ENCODE assay signal across 8 cellular contexts in genomic region chr17:61412860-61413653, GRCh38. TPM values are rescaled to one million over a fixed set of nuclear protein-coding genes. Genes with fewer than 3 reads are reported as not detected.
DNase-seq lines count a peak whose midpoint lies in the region; ATAC-seq and TF ChIP-seq lines count a peak whose summit lies in the region.

No MANE protein-coding gene starts in this region.

- 15 to 40% (median 19%) methylated on average over 11 to 38 of the region's 38 CpGs for WGBS in adrenal gland, 4 donors

- H3K27me3 ChIP-seq in adrenal gland (no peaks in the 10 kb centered on the region), left lung (peaks cover 13 to 80% of the 10 kb centered on the region in 2 donors), tibial artery (no peaks in the 10 kb centered on the region)

- peaks cover 0 to 3% of the 10 kb centered on the region in 2 donors for H3K36me3 ChIP-seq in adrenal gland (replicated peaks in 1 of 2)
- no peaks in the 10 kb centered on the region for H3K36me3 ChIP-seq in left lung
- H3K36me3 ChIP-seq in tibial artery = peaks cover 4 to 8% (median 5%) of the 10 kb centered on the region in 3 donors

- intact Hi-C loops in Right ventricle myocardium superior (cut with DNase I) (loop anchor here (10.0 kb wide), 1 partner anchor 652 kb away; the partner anchor contains the start of gene MED13), cardiac septum (cut with DNase I) (loop anchor here (5.0 to 10.0 kb wide), 3 partner anchors 411 to 688 kb away; no protein-coding TSS in a partner anchor), adrenal gland (cut with DNase I) (loop anchor here in 1 of 2 donors (10.0 kb wide), 1 partner anchor 142 kb away; no protein-coding TSS in a partner anchor), left lung (cut with DNase I) (loop anchor here in 1 of 2 donors (10.0 kb wide), 1 partner anchor 422 kb away; no protein-coding TSS in a partner anchor), tibial artery (cut with DNase I; ENCODE audit: low total_unique reads) (loop anchor here (5.0 to 10.0 kb wide), 4 partner anchors 422 to 736 kb away; partner anchors contain the start of genes BCAS3, BRIP1 and MED13)

- TF ChIP-seq CTCF in adrenal gland (IDR thresholded peaks at IDR 0.05) (no peak), left lung (IDR thresholded peaks at IDR 0.05) (no peak), tibial artery (IDR thresholded peaks at IDR 0.05) (no peak)

- no peak for TF ChIP-seq POLR2A in adrenal gland (IDR thresholded peaks at IDR 0.05)

- H3K4me1 ChIP-seq in adrenal gland (replicated peaks in 1 of 2) (peaks cover 0 to 49% of the 10 kb centered on the region in 2 donors), left lung (peaks cover 14 to 83% of the 10 kb centered on the region in 2 donors), tibial artery (peaks cover 0 to 74% (median 57%) of the 10 kb centered on the region in 4 donors)

- DNase-seq in Right ventricle myocardium superior (peak; percentile 39), cardiac septum (ENCODE audit: low spot score) (no peak), adrenal gland (peak in 2 of 7 donors; percentile 39 to 61), left lung (no peak), tibial artery (peak; percentile 20 to 70), hippocampal formation (lab: John Stamatoyannopoulos, UW) (no peak)
- DNase-seq in NK-92 treated with Interleukin-12 subunit alpha and Interleukin-12 subunit beta, amount 100 ng/mL, for 24 hours (lab: John Stamatoyannopoulos, UW) = no peak

- H3K9me3 ChIP-seq in adrenal gland (replicated peaks in 1 of 3) (no peaks in the 10 kb centered on the region), left lung (no peaks in the 10 kb centered on the region), tibial artery (no peaks in the 10 kb centered on the region)

- ATAC-seq in Right ventricle myocardium superior (ENCODE audit: poor library complexity) = no peak
- ATAC-seq in left lung = no peak
- no peak for ATAC-seq in GM19328 (IDR thresholded peaks at IDR 0.05; ENCODE audit: unreplicated experiment)

- H3K27ac ChIP-seq in adrenal gland (peak overlapping the region in 4 of 5 donors; percentile 68 to 91 (median 87)), left lung (peak overlapping the region; percentile 87 to 95), tibial artery (peak overlapping the region; percentile 98)

- H3K4me3 ChIP-seq in adrenal gland (peak overlapping the region in 3 of 4 donors; percentile 15 to 76 (median 46)), left lung (peak overlapping the region; percentile 59 to 65), tibial artery (peak overlapping the region; percentile 66 to 74)

RNA-seq across cellular contexts. Expression of gene TBX2, which starts 13.4 kb away (rescaled TPM):
- total RNA-seq in Right ventricle myocardium superior (13.1 TPM), cardiac septum (17.2 TPM), adrenal gland (10 to 100 TPM in 2 of 8 donors, 1 to 10 TPM in 6; 6.4 to 16.0 (median 7.4) TPM), left lung (100 to 1,000 TPM; 104 to 119 TPM)
- 10 to 100 TPM in 2 of 3 donors, 1 to 10 TPM in 1; 2.4 to 22.1 (median 14.9) TPM for polyA plus RNA-seq in adrenal gland

RNA-seq across cellular contexts. Expression of gene TBX4, which starts 39.2 kb away (rescaled TPM):
- total RNA-seq in Right ventricle myocardium superior (not detected), cardiac septum (0.05 TPM), adrenal gland (under 1 TPM in 3 of 8 donors, not detected in 5; 0.14 to 0.54 (median 0.29) TPM), left lung (10 to 100 TPM; 21.2 to 29.3 TPM)
- polyA plus RNA-seq in adrenal gland = under 1 TPM in 1 of 3 donors, not detected in 2; 0.03 TPM

Comparison
In these comparisons a context has a peak if more than half of its experiments do, and no peak if none do; other contexts are left out.
1. DNase-seq: peak in Right ventricle myocardium superior (single experiment) and tibial artery (2 of 2); none in cardiac septum (single experiment), left lung (0 of 2), NK-92 treated with Interleukin-12 subunit alpha and Interleukin-12 subunit beta, amount 100 ng/mL, for 24 hours (single experiment) and hippocampal formation (0 of 2).
2. RNA of gene TBX4, which starts 39.2 kb away (total RNA-seq): 21.2 to 29.3 TPM in left lung; 0.05 TPM in cardiac septum (single experiment), not detected in Right ventricle myocardium superior (single experiment) and 0.14 to 0.54 TPM in adrenal gland; every median in the first group is over 10 times any median in the second.
3. Peak in every context shown above with its lines, with median percentiles within 50 percentile points of each other: H3K27ac ChIP-seq and H3K4me3 ChIP-seq.